Comparison of ENCODE assay signal across 13 cellular contexts in the genomic region with DNA sequence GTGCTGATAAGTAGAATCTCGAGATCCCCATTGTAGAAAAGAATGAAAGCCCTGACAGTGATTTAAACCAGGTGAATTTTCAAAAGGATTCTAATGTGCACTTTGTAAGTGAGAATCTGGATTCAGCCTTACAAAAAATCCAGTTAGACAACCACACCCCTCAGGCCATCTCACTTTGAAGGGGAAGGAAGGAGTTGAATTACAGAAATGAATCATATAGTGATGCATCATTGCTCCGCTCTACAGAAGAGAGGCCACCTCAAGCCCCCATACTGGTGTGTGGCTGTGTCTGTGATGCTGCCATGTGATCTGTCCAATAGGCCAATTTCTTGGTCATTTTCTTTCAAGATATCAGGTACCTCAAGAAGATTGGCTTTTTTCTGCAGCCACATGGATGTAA.
A peak's percentile ranks its signal among the peaks of the same experiment; 100 is the strongest.
DNase-seq lines count a peak whose midpoint lies in the region; ATAC-seq, FAIRE-seq and TF ChIP-seq lines count a peak whose summit lies in the region.
"Had no signal": no experiment of that assay in that cellular context is flagged by ENCODE, and none has a peak within 500 bp of the region (broad histone marks: within the 10 kb centered on the region; RNA-seq: fewer than 3 reads in every experiment).

No MANE protein-coding gene starts in this region.

- no peak overlapping the region for H2AFZ ChIP-seq in astrocyte (ENCODE audit: low read depth, low read length)

- H3K4me1 Mint-ChIP-seq in activated T-cell treated with anti-CD3 and anti-CD28 coated beads, Interleukin-2, amount 50 U/mL, for 4 hours (ENCODE audit: low read depth) = peaks cover 2% of the 10 kb centered on the region
- H3K4me1 Mint-ChIP-seq in astrocyte (ENCODE audit: low read depth, unreplicated experiment) = peaks cover 24% of the 10 kb centered on the region
- H3K4me1 Mint-ChIP-seq in stimulated activated naive B cell treated with anti-CD40 and anti-IgM and Interleukin-4, amounts not matched to agents 10 μg/mL and 1 μg/mL and 100 μg/mL, for 72 hours = no peaks in the 10 kb centered on the region

- no peaks in the 10 kb centered on the region for H3K79me2 ChIP-seq in astrocyte (ENCODE audit: insufficient read depth, low read length)

- FAIRE-seq in astrocyte (lab: Jason Lieb, UNC) = no peak

- no peak overlapping the region for H3K27ac Mint-ChIP-seq in astrocyte (ENCODE audit: unreplicated experiment)
- H3K27ac Mint-ChIP-seq in stimulated activated naive B cell treated with anti-CD40 and anti-IgM and Interleukin-4, amounts not matched to agents 10 μg/mL and 1 μg/mL and 100 μg/mL, for 72 hours = no peak overlapping the region

- no peaks in the 10 kb centered on the region for H3K9me3 ChIP-seq in astrocyte (ENCODE audit: insufficient read depth, low read depth, low read length)

- peaks cover 28% of the 10 kb centered on the region for H3K4me1 ChIP-seq in astrocyte (ENCODE audit: insufficient read depth, low read length)

- H3K36me3 Mint-ChIP-seq in activated T-cell treated with anti-CD3 and anti-CD28 coated beads, Interleukin-2, amount 50 U/mL, for 4 hours (ENCODE audit: insufficient read depth) = no peaks in the 10 kb centered on the region
- H3K36me3 Mint-ChIP-seq in astrocyte (ENCODE audit: low read depth, unreplicated experiment) = no peaks in the 10 kb centered on the region
- H3K36me3 Mint-ChIP-seq in stimulated activated naive B cell treated with anti-CD40 and anti-IgM and Interleukin-4, amounts not matched to agents 10 μg/mL and 1 μg/mL and 100 μg/mL, for 72 hours = no peaks in the 10 kb centered on the region

- H3K9ac ChIP-seq in astrocyte (ENCODE audit: low read length) = peak overlapping the region; percentile 8

- no peak overlapping the region for H3K4me3 ChIP-seq in astrocyte (ENCODE audit: insufficient read depth, low read depth, low read length)

- peak overlapping the region; percentile 32 for H3K27ac ChIP-seq in astrocyte (ENCODE audit: low read depth, low read length)

- in situ Hi-C loops in GM13977 (cut with MboI; ENCODE audit: low pct_unique_long_range_greater_than_20kb, low sequenced_read_pairs, unreplicated experiment) = no loop called here

- peak overlapping the region; percentile 55 for H3K4me2 ChIP-seq in astrocyte (ENCODE audit: low read length)

- no peaks in the 10 kb centered on the region for H4K20me1 ChIP-seq in astrocyte (ENCODE audit: insufficient read depth, low read length)

- H3K36me3 ChIP-seq in astrocyte (ENCODE audit: insufficient read depth, low read length) = no peaks in the 10 kb centered on the region

- H3K4me3 Mint-ChIP-seq in activated T-cell treated with anti-CD3 and anti-CD28 coated beads, Interleukin-2, amount 50 U/mL, for 4 hours = no peak overlapping the region
- no peak overlapping the region for H3K4me3 Mint-ChIP-seq in astrocyte (ENCODE audit: unreplicated experiment)
- H3K4me3 Mint-ChIP-seq in stimulated activated naive B cell treated with anti-CD40 and anti-IgM and Interleukin-4, amounts not matched to agents 10 μg/mL and 1 μg/mL and 100 μg/mL, for 72 hours = no peak overlapping the region

- TF ChIP-seq CTCF in astrocyte (IDR thresholded peaks at IDR 0.05; ENCODE audit: insufficient read depth, low read depth, low read length) (no peak), GM13977 (IDR thresholded peaks at IDR 0.05; ENCODE audit: extremely low read depth, insufficient read depth, missing control alignments) (no peak)

- no peaks in the 10 kb centered on the region for H3K27me3 ChIP-seq in astrocyte (ENCODE audit: insufficient read depth, low read length)

- H3K27me3 Mint-ChIP-seq in activated T-cell treated with anti-CD3 and anti-CD28 coated beads, Interleukin-2, amount 50 U/mL, for 4 hours (ENCODE audit: low read depth) = peaks cover 14% of the 10 kb centered on the region
- H3K27me3 Mint-ChIP-seq in astrocyte (ENCODE audit: low read depth, unreplicated experiment) = no peaks in the 10 kb centered on the region
- H3K27me3 Mint-ChIP-seq in stimulated activated naive B cell treated with anti-CD40 and anti-IgM and Interleukin-4, amounts not matched to agents 10 μg/mL and 1 μg/mL and 100 μg/mL, for 72 hours = peaks cover 9% of the 10 kb centered on the region in 2 donors

- no peaks in the 10 kb centered on the region for H3K9me3 Mint-ChIP-seq in activated T-cell treated with anti-CD3 and anti-CD28 coated beads, Interleukin-2, amount 50 U/mL, for 4 hours
- H3K9me3 Mint-ChIP-seq in astrocyte (ENCODE audit: unreplicated experiment) = peaks cover 5% of the 10 kb centered on the region
- no peaks in the 10 kb centered on the region for H3K9me3 Mint-ChIP-seq in stimulated activated naive B cell treated with anti-CD40 and anti-IgM and Interleukin-4, amounts not matched to agents 10 μg/mL and 1 μg/mL and 100 μg/mL, for 72 hours

- peak; percentile 77 to 81 for ATAC-seq in activated T-cell treated with anti-CD3 and anti-CD28 coated beads, Interleukin-2, amount 50 U/mL, for 4 hours
- ATAC-seq in stimulated activated naive B cell treated with anti-CD40 and anti-IgM and Interleukin-4, amounts not matched to agents 10 μg/mL and 1 μg/mL and 100 μg/mL, for 72 hours (replicated peaks) = peak; percentile 71 to 87
- no peak for ATAC-seq in activated CD4-positive, CD25-positive, alpha-beta regulatory T cell treated with anti-CD3 and anti-CD28 coated beads, Interleukin-2, amount 50 U/mL, for 24 hours
- ATAC-seq: Panc1 had no signal

- no peak for DNase-seq in activated T-cell treated with anti-CD3 and anti-CD28 coated beads, Interleukin-2, amount 50 U/mL, for 4 hours
- no peak for DNase-seq in activated T-cell treated with anti-CD3 and anti-CD28 coated beads, Interleukin-2, amount 50 U/mL, for 48 hours
- peak; percentile 81 for DNase-seq in HPDE6-E6E7 (ENCODE audit: extremely low spot score)
- peak; percentile 62 for DNase-seq in astrocyte (ENCODE audit: low read depth)
- DNase-seq in stimulated activated naive B cell treated with anti-CD40 and anti-IgM and Interleukin-4, amounts not matched to agents 10 μg/mL and 1 μg/mL and 100 μg/mL, for 72 hours = no peak
- no peak for DNase-seq in GM13977 (ENCODE audit: low spot score)
- no peak for DNase-seq in GM19238 (ENCODE audit: insufficient read length, low spot score)
- DNase-seq: cortex of kidney, kidney glomerular epithelial cell, NCI-H1092, retina had no signal

Comparison
In these comparisons a context has a peak if more than half of its experiments do, and no peak if none do; other contexts are left out.
1. ATAC-seq: peak in activated T-cell treated with anti-CD3 and anti-CD28 coated beads, Interleukin-2, amount 50 U/mL, for 4 hours (2 of 2) and stimulated activated naive B cell treated with anti-CD40 and anti-IgM and Interleukin-4, amounts not matched to agents 10 μg/mL and 1 μg/mL and 100 μg/mL, for 72 hours (2 of 2); none in activated CD4-positive, CD25-positive, alpha-beta regulatory T cell treated with anti-CD3 and anti-CD28 coated beads, Interleukin-2, amount 50 U/mL, for 24 hours (0 of 2).
2. DNase-seq: peak in HPDE6-E6E7 (single experiment) and astrocyte (single experiment); none in activated T-cell treated with anti-CD3 and anti-CD28 coated beads, Interleukin-2, amount 50 U/mL, for 4 hours (single experiment), activated T-cell treated with anti-CD3 and anti-CD28 coated beads, Interleukin-2, amount 50 U/mL, for 48 hours (0 of 2), stimulated activated naive B cell treated with anti-CD40 and anti-IgM and Interleukin-4, amounts not matched to agents 10 μg/mL and 1 μg/mL and 100 μg/mL, for 72 hours (single experiment), GM13977 (single experiment) and GM19238 (single experiment).